23 cellular contexts compared by ENCODE assay signal in the genomic region with DNA sequence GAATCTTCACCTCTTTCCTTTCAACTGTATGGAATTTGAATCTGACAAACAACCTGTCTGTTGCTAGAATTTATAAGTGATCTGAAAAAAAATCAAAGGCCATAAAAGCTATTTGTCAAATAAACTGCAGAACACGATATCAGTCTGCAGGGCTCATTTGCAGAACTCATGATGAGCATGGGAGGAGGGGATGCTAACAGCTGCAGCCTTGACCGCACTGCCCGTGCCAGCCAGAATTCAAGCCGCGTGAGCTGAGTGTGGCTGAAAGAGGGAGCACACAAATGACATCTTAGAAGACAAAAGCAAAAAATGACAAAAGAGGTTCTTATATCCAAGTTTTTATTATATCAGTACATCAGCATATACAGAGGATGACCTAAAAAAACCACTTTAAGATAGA. TPM values are rescaled to one million over a fixed set of nuclear protein-coding genes. Genes with fewer than 3 reads are reported as not detected.
DNase-seq lines count a peak whose midpoint lies in the region; TF ChIP-seq lines count a peak whose summit lies in the region.
"Had no signal": no experiment of that assay in that cellular context is flagged by ENCODE, and none has a peak within 500 bp of the region (broad histone marks: within the 10 kb centered on the region; RNA-seq: fewer than 3 reads in every experiment).

No MANE protein-coding gene starts in this region.

- H3K4me3 ChIP-seq in tibial nerve = no peak overlapping the region
- H3K4me3 ChIP-seq: coronary artery, K562, left lung, pancreas, SK-N-MC, skin epidermis had no signal

- TF ChIP-seq POLR2A in tibial nerve (IDR thresholded peaks at IDR 0.05) = no peak

- no peaks in the 10 kb centered on the region for H3K4me1 ChIP-seq in tibial nerve
- H3K4me1 ChIP-seq: left lung, pancreas had no signal

- H3K27ac ChIP-seq in angular gyrus (ENCODE audit: low read depth, low read length) = peak overlapping the region; percentile 87
- peak overlapping the region; percentile 52 for H3K27ac ChIP-seq in layer of hippocampus (ENCODE audit: low read depth, low read length)
- H3K27ac ChIP-seq in tibial nerve = no peak overlapping the region
- H3K27ac ChIP-seq: 22Rv1, coronary artery, left lung, pancreas, SK-N-MC, skin epidermis had no signal

- DNase-seq in NCI-H1417 (lab: John Stamatoyannopoulos, UW) (peak in 2 of 3 experiments; percentile 21 to 67), NCI-H1417 treated with DMSO at 0.1 percent for 48 hours (lab: John Stamatoyannopoulos, UW) (no peak), putamen (ENCODE audit: low spot score) (peak; percentile 91), tibial nerve (ENCODE audit: low spot score in 2 of 2) (no peak), epidermal melanocyte (ENCODE audit: insufficient read length, low spot score) (no peak), NCI-H774 (lab: John Stamatoyannopoulos, UW) (no peak)
- DNase-seq: activated B cell treated with CpG ODN at 0.5 μM for 24 hours; activated naive CD4-positive, alpha-beta T cell treated with anti-CD3 and anti-CD28 coated beads, Interleukin-2, amount 50 U/mL, for 16 hours; activated T-cell treated with anti-CD3 and anti-CD28 coated beads, Interleukin-2, amount 50 U/mL, for 48 hours; NCI-H187 treated with DMSO at 0.1 percent for 48 hours; pancreas; stimulated activated naive CD8-positive, alpha-beta T cell treated with anti-CD3 and anti-CD28 coated beads, Interleukin-15, amount 100 ng/mL, for 72 hours had no signal

- 45% methylated on average over 5 of the region's 5 CpGs for WGBS in tibial nerve, 2 donors

- no peaks in the 10 kb centered on the region for H3K9me3 ChIP-seq in tibial nerve
- H3K9me3 ChIP-seq: left lung, pancreas had no signal

- no peak for TF ChIP-seq CTCF in tibial nerve (IDR thresholded peaks at IDR 0.05)

- H3K36me3 ChIP-seq in tibial nerve = no peaks in the 10 kb centered on the region
- H3K36me3 ChIP-seq: left lung, pancreas had no signal

- TF ChIP-seq EP300 in tibial nerve (IDR thresholded peaks at IDR 0.05) = no peak

- H3K27me3 ChIP-seq in layer of hippocampus (ENCODE audit: control insufficient read depth, insufficient read depth, low read length) (no peaks in the 10 kb centered on the region), tibial nerve (no peaks in the 10 kb centered on the region)
- H3K27me3 ChIP-seq: left lung, pancreas had no signal

RNA-seq across cellular contexts. Expression of gene LRRTM3, which starts 15.7 kb away (rescaled TPM):
- total RNA-seq in tibial nerve = under 1 TPM in 1 of 4 donors, not detected in 3; 0.42 TPM
- total RNA-seq: activated B cell treated with CpG ODN at 0.5 μM for 24 hours, B cell, fibroblast of villous mesenchyme, K562, left lung, NCI-H460 had no signal

Comparison
In these comparisons a context has a peak if more than half of its experiments do, and no peak if none do; other contexts are left out.
1. DNase-seq: peak in NCI-H1417 (2 of 3) and putamen (single experiment); none in NCI-H1417 treated with DMSO at 0.1 percent for 48 hours (single experiment), tibial nerve (0 of 2), epidermal melanocyte (single experiment) and NCI-H774 (single experiment).
2. H3K27ac ChIP-seq: peak in angular gyrus (single experiment) and layer of hippocampus (single experiment); none in tibial nerve (0 of 4).